Comparison of ENCODE assay signal across 21 cellular contexts in the genomic region with DNA sequence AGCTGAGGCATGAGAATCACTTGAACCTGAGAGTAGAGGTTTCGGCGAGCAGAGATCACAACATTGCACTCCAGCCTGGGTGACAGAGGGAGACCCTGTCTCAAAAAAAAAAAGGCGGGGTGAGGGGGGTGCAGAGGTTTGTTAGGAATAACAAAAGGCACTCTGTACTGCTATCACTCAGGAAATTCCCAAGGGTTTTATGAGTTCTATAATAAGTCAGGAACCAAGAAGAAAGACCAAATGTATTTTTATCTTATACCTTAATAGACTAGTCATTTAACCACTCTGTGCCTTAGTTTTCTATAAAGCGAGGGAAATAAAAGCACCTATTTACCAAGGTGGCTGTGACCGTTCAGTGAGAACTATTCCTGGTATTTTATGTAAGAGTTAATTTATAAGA.
"Had no signal": no experiment of that assay in that cellular context is flagged by ENCODE, and none has a peak within 500 bp of the region (broad histone marks: within the 10 kb centered on the region; RNA-seq: fewer than 3 reads in every experiment).

No MANE protein-coding gene starts in this region.

- H3K36me3 Mint-ChIP-seq: mesothelial cell of epicardium had no signal

- H3K27ac ChIP-seq: coronary artery, esophagus muscularis mucosa, foreskin keratinocyte, gastrocnemius medialis, heart right ventricle, left lung, lower lobe of right lung had no signal

- DNase-seq: dermis blood vessel endothelial cell; dorsolateral prefrontal cortex; effector CD4-positive, alpha-beta T cell; effector memory CD4-positive, alpha-beta T cell; foreskin keratinocyte; gastrocnemius medialis; glutamatergic neuron; head of caudate nucleus; heart right ventricle; hippocampal formation; left cardiac atrium; left lung; left ventricle myocardium superior; lower lobe of right lung; mesenchymal stem cell; mucosa of descending colon; naive B cell had no signal

- H3K4me3 Mint-ChIP-seq: mesothelial cell of epicardium; naive B cell; naive thymus-derived CD8-positive, alpha-beta T cell had no signal

- H3K36me3 ChIP-seq: esophagus muscularis mucosa, gastrocnemius medialis, heart right ventricle, left lung, lower lobe of right lung had no signal

- ATAC-seq: foreskin keratinocyte; gastrocnemius medialis; heart right ventricle; left cardiac atrium; left lung; left ventricle myocardium superior; lower lobe of right lung; mucosa of descending colon; naive thymus-derived CD8-positive, alpha-beta T cell had no signal

- H3K9me3 Mint-ChIP-seq: mesothelial cell of epicardium, naive B cell had no signal

- H3K4me1 Mint-ChIP-seq: naive B cell; naive thymus-derived CD8-positive, alpha-beta T cell had no signal

- H3K4me3 ChIP-seq: coronary artery, dorsolateral prefrontal cortex, esophagus muscularis mucosa, gastrocnemius medialis, heart right ventricle, left lung, lower lobe of right lung, mucosa of descending colon had no signal

- H3K27me3 ChIP-seq: dorsolateral prefrontal cortex, esophagus muscularis mucosa, foreskin keratinocyte, gastrocnemius medialis, heart right ventricle, left lung had no signal

- H3K27ac Mint-ChIP-seq: mesothelial cell of epicardium; naive B cell; naive thymus-derived CD8-positive, alpha-beta T cell had no signal

- H3K4me1 ChIP-seq: esophagus muscularis mucosa, left lung, lower lobe of right lung had no signal

- H3K27me3 Mint-ChIP-seq: naive B cell; naive thymus-derived CD8-positive, alpha-beta T cell had no signal
